24 cellular contexts compared by ENCODE assay signal in genomic region chr10:36636879-36637278, GRCh38.
"Had no signal": no experiment of that assay in that cellular context is flagged by ENCODE, and none has a peak within 500 bp of the region (broad histone marks: within the 10 kb centered on the region; RNA-seq: fewer than 3 reads in every experiment).

No MANE protein-coding gene starts in this region.

- H3K4me3 ChIP-seq: neural progenitor cell, ovary, psoas muscle, right lobe of liver, sigmoid colon, stomach, thoracic aorta, thyroid gland, tibial nerve, upper lobe of left lung, vagina had no signal

- ATAC-seq: psoas muscle; right cardiac atrium; right lobe of liver; stimulated activated effector memory CD8-positive, alpha-beta T cell treated with anti-CD3 and anti-CD28 coated beads, Interleukin-12 subunit alpha, Interleukin-12 subunit beta, amount 100 ng/mL, for 72 hours; stimulated activated naive B cell treated with anti-CD40 and anti-IgM and Interleukin-4, amounts not matched to agents 10 μg/mL and 1 μg/mL and 100 μg/mL, for 72 hours had no signal

- H2AFZ ChIP-seq: neural progenitor cell, parathyroid adenoma had no signal

- H3K36me3 ChIP-seq: neural progenitor cell, ovary, right lobe of liver, sigmoid colon, stomach, thoracic aorta, thyroid gland, tibial nerve, upper lobe of left lung, vagina had no signal

- H3K79me2 ChIP-seq: parathyroid adenoma had no signal

- H3K4me1 ChIP-seq: neural progenitor cell, parathyroid adenoma, psoas muscle, right lobe of liver, sigmoid colon, stomach, thyroid gland, tibial nerve, upper lobe of left lung, vagina had no signal

- H3K9me3 ChIP-seq: ovary, psoas muscle, right lobe of liver, sigmoid colon, thoracic aorta, thyroid gland, tibial nerve, upper lobe of left lung, vagina had no signal

- H3K9ac ChIP-seq: neural progenitor cell, parathyroid adenoma had no signal

- DNase-seq: occipital lobe; ovary; posterior cingulate gyrus; psoas muscle; right cardiac atrium; right lobe of liver; sigmoid colon; small intestine; stimulated activated CD4-positive, alpha-beta T cell treated with anti-CD3 and anti-CD28 coated beads, Interleukin-15, amount 100 ng/mL, for 24 hours; stimulated activated CD4-positive, alpha-beta T cell treated with anti-CD3 and anti-CD28 coated beads, Interleukin-2, amount 100 ng/mL, for 24 hours; stimulated activated CD4-positive, alpha-beta T cell treated with anti-CD3 and anti-CD28 coated beads, Interleukin-2, amount 100 ng/mL, for 48 hours; stimulated activated CD4-positive, alpha-beta T cell treated with anti-CD3 and anti-CD28 coated beads, Interleukin-4, amount 100 ng/mL, for 24 hours; stimulated activated naive B cell treated with anti-CD40 and anti-IgM and Interleukin-4, amounts not matched to agents 10 μg/mL and 1 μg/mL and 100 μg/mL, for 72 hours; stimulated activated naive CD4-positive, alpha-beta T cell treated with Interleukin-2 at 50 U/mL for 16 hours; stomach; thyroid gland; trophoblast cell; upper lobe of left lung had no signal

- H3K27ac ChIP-seq: neural progenitor cell, ovary, parathyroid adenoma, psoas muscle, right lobe of liver, sigmoid colon, stomach, thoracic aorta, thyroid gland, tibial nerve, upper lobe of left lung, vagina had no signal

- H3K4me2 ChIP-seq: neural progenitor cell had no signal

- H3K27me3 ChIP-seq: neural progenitor cell, ovary, right lobe of liver, sigmoid colon, thyroid gland, tibial nerve, upper lobe of left lung, vagina had no signal
